38 cellular contexts compared by ENCODE assay signal in genomic region chr18:31478688-31479087, GRCh38. TPM values are rescaled to one million over a fixed set of nuclear protein-coding genes. Genes with fewer than 3 reads are reported as not detected.
"Had no signal": no experiment of that assay in that cellular context is flagged by ENCODE, and none has a peak within 500 bp of the region (broad histone marks: within the 10 kb centered on the region; RNA-seq: fewer than 3 reads in every experiment).

No MANE protein-coding gene starts in this region.

- H3K9ac ChIP-seq: KMS-11 had no signal

- H3K27ac ChIP-seq: KMS-11 had no signal

- H3K4me2 ChIP-seq: KMS-11 had no signal

- H3K36me3 ChIP-seq: MG63 had no signal

- H3K27me3 ChIP-seq: MG63 had no signal

- H3K4me3 ChIP-seq: MG63 had no signal

- H3K9me3 ChIP-seq: MG63 had no signal

- DNase-seq: Karpas-422, Kasumi-1, MG63, MM.1S, MV-4-11, NCI-H1048, NCI-H1092 treated with DMSO at 0.1 percent for 48 hours, NCI-H1105, NCI-H1105 treated with DMSO at 0.1 percent for 48 hours, NCI-H1417, NCI-H1417 treated with DMSO at 0.1 percent for 48 hours, NCI-H1436, NCI-H1436 treated with DMSO at 0.1 percent for 48 hours, NCI-H146, NCI-H1694, NCI-H1694 treated with DMSO at 0.1 percent for 48 hours, NCI-H187, NCI-H187 treated with DMSO at 0.1 percent for 48 hours, NCI-H1930, NCI-H2029, NCI-H2029 treated with DMSO at 0.1 percent for 48 hours, NCI-H2081, NCI-H2081 treated with DMSO at 0.1 percent for 48 hours, NCI-H2107, NCI-H2171, NCI-H2171 treated with DMSO at 0.1 percent for 48 hours, NCI-H2227 treated with DMSO at 0.1 percent for 48 hours, NCI-H226, NCI-H345, NCI-H446, NCI-H446 treated with DMSO at 0.1 percent for 48 hours, NCI-H510A, NCI-H510A treated with DMSO at 0.1 percent for 48 hours, NCI-H524 had no signal

RNA-seq across cellular contexts. Expression of gene DSG3, which starts 31.1 kb away (rescaled TPM):
- total RNA-seq: LHCN-M2, M059J, NCI-H460 had no signal
